1 cellular context compared by ENCODE assay signal in the genomic region with DNA sequence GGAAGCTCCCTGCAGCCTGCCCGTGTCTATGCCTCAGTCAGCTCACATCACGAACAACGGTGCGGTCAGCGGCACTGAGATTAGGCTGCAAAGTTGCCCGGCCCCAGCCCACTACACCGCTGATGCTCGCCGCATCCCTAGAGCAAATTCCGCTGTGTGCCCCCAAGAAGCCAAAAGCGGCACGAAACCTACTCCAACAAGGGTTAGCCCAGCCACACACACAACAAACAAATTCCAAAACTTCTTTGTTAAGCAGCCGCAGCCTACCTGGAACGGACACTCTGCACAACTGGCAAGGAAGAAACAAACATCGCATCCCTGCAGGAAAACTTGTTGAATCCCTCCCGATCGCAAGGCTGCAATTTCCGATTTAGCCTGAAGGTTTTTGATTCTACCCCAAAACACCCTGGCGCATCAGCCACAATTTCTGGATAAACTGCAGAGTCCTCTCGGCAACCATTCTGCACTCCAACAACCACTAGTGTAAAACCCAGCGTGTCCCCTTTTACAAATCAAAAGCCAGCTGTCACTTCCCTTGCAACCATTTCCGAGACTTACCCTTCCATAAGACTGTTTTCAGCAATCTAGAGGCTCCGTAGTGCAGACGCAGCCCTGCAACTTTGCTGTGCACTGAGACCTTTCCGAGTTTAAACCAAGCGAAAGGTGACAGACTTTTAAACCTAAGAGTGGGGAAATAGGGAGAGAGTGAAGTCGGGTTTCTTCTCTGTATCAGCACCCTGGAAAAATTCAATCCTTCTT.
TF ChIP-seq lines count a peak whose summit lies in the region.

No MANE protein-coding gene starts in this region.

TF ChIP-seq in HEK293, 187 proteins besides CTCF, POLR2A, EP300 and RAD21 (continued from another document):
- TF ChIP-seq, protein P1, sequence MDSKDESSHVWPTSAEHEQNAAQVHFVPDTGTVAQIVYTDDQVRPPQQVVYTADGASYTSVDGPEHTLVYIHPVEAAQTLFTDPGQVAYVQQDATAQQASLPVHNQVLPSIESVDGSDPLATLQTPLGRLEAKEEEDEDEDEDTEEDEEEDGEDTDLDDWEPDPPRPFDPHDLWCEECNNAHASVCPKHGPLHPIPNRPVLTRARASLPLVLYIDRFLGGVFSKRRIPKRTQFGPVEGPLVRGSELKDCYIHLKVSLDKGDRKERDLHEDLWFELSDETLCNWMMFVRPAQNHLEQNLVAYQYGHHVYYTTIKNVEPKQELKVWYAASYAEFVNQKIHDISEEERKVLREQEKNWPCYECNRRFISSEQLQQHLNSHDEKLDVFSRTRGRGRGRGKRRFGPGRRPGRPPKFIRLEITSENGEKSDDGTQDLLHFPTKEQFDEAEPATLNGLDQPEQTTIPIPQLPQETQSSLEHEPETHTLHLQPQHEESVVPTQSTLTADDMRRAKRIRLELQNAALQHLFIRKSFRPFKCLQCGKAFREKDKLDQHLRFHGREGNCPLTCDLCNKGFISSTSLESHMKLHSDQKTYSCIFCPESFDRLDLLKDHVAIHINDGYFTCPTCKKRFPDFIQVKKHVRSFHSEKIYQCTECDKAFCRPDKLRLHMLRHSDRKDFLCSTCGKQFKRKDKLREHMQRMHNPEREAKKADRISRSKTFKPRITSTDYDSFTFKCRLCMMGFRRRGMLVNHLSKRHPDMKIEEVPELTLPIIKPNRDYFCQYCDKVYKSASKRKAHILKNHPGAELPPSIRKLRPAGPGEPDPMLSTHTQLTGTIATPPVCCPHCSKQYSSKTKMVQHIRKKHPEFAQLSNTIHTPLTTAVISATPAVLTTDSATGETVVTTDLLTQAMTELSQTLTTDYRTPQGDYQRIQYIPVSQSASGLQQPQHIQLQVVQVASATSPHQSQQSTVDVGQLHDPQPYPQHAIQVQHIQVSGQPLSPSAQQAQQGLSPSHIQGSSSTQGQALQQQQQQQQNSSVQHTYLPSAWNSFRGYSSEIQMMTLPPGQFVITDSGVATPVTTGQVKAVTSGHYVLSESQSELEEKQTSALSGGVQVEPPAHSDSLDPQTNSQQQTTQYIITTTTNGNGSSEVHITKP (tag by site-specific recombination; IDR thresholded peaks at IDR 0.05) = no peak
- no peak for TF ChIP-seq ZNF544 (tag by site-specific recombination; IDR thresholded peaks at IDR 0.05)
- TF ChIP-seq ZNF335 (tag by site-specific recombination; conservative IDR thresholded peaks at IDR 0.05) = no peak
- TF ChIP-seq ZNF791 (tag by site-specific recombination; IDR thresholded peaks at IDR 0.05) = no peak
- TF ChIP-seq, protein P2, sequence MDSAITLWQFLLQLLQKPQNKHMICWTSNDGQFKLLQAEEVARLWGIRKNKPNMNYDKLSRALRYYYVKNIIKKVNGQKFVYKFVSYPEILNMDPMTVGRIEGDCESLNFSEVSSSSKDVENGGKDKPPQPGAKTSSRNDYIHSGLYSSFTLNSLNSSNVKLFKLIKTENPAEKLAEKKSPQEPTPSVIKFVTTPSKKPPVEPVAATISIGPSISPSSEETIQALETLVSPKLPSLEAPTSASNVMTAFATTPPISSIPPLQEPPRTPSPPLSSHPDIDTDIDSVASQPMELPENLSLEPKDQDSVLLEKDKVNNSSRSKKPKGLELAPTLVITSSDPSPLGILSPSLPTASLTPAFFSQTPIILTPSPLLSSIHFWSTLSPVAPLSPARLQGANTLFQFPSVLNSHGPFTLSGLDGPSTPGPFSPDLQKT (IDR thresholded peaks at IDR 0.05; ENCODE audit: borderline replicate concordance, low read depth, low read length) = no peak
TF ChIP-seq in HEK293: peak in this region for 0.
